8 cellular contexts compared by ENCODE assay signal in genomic region chr9:130042931-130043653, GRCh38. TPM values are rescaled to one million over a fixed set of nuclear protein-coding genes. Genes with fewer than 3 reads are reported as not detected.
A peak's percentile ranks its signal among the peaks of the same experiment; 100 is the strongest.
DNase-seq lines count a peak whose midpoint lies in the region; ATAC-seq and TF ChIP-seq lines count a peak whose summit lies in the region.

Gene FNBP1, minus strand, starts transcription at chr9:130043189. Its CDS starts 214 bp downstream, at chr9:130042975.

- H3K27me3 Mint-ChIP-seq in activated CD4-positive, alpha-beta T cell treated with anti-CD3 and anti-CD28 coated beads, Interleukin-2, amount 10 ng/mL, durations not matched to agents 7 days and 5 days: no peaks in the 10 kb centered on the region

- no peak for TF ChIP-seq CTCF in colonic mucosa (IDR thresholded peaks at IDR 0.05)

- H3K9me3 Mint-ChIP-seq in activated CD4-positive, alpha-beta T cell treated with anti-CD3 and anti-CD28 coated beads, Interleukin-2, amount 10 ng/mL, durations not matched to agents 7 days and 5 days: no peaks in the 10 kb centered on the region

- peak within 1 kb of the TSS; percentile 84 for H3K27ac ChIP-seq in colonic mucosa

- H3K4me3 ChIP-seq in colonic mucosa: peak within 1 kb of the TSS; percentile 89

- peaks cover 46% of the 10 kb centered on the region for H3K4me1 Mint-ChIP-seq in activated CD4-positive, alpha-beta T cell treated with anti-CD3 and anti-CD28 coated beads, Interleukin-2, amount 10 ng/mL, durations not matched to agents 7 days and 5 days

- POLR2A ChIA-PET in activated CD4-positive, alpha-beta T cell treated with anti-CD3 and anti-CD28 coated beads, Interleukin-2, amount 10 ng/mL, durations not matched to agents 7 days and 5 days (lab: Charles Lee): interaction anchor here (0.7 kb wide), 1 partner anchor 148 kb away, joined by 3 read pairs; no protein-coding TSS in a partner anchor

- H3K4me3 Mint-ChIP-seq in activated CD4-positive, alpha-beta T cell treated with anti-CD3 and anti-CD28 coated beads, Interleukin-2, amount 10 ng/mL, durations not matched to agents 7 days and 5 days: peak within 1 kb of the TSS; percentile 98

- H3K9me3 ChIP-seq in colonic mucosa: no peaks in the 10 kb centered on the region

- intact Hi-C loops in colonic mucosa (cut with DNase I): loop anchor here (5.0 kb wide), 1 partner anchor 156 kb away; no protein-coding TSS in a partner anchor
- intact Hi-C loops in left colon (cut with DNase I, micrococcal nuclease): loop anchor here in 1 of 2 donors (10.0 kb wide), 1 partner anchor 78 kb away; no protein-coding TSS in a partner anchor

- peaks cover 23% of the 10 kb centered on the region for H3K36me3 Mint-ChIP-seq in activated CD4-positive, alpha-beta T cell treated with anti-CD3 and anti-CD28 coated beads, Interleukin-2, amount 10 ng/mL, durations not matched to agents 7 days and 5 days (ENCODE audit: low read depth)

- ATAC-seq in HG02678 (IDR thresholded peaks at IDR 0.05; ENCODE audit: unreplicated experiment) (peak; percentile 40), left colon (peak; percentile 88), GM18873 (IDR thresholded peaks at IDR 0.05; ENCODE audit: low FRiP score, unreplicated experiment) (no peak)

- H3K27ac Mint-ChIP-seq in activated CD4-positive, alpha-beta T cell treated with anti-CD3 and anti-CD28 coated beads, Interleukin-2, amount 10 ng/mL, durations not matched to agents 7 days and 5 days: peak within 1 kb of the TSS; percentile 98

- peak within 1 kb of the TSS; percentile 84 to 92 for H3K9ac ChIP-seq in colonic mucosa (ENCODE audit: low read depth in 2 of 2, low read length in 2 of 2)

- CTCF ChIA-PET in activated CD4-positive, alpha-beta T cell treated with anti-CD3 and anti-CD28 coated beads, Interleukin-2, amount 10 ng/mL, durations not matched to agents 7 days and 5 days (lab: Charles Lee): interaction anchor here (0.5 to 1.6 kb wide), 9 partner anchors 14 to 297 kb away, joined by 3 to 6 read pairs (median 3); no protein-coding TSS in a partner anchor

- H3K4me1 ChIP-seq in colonic mucosa: peaks cover 6% of the 10 kb centered on the region

- peak; percentile 70 for DNase-seq in GDM1 (lab: John Stamatoyannopoulos, UW)
- DNase-seq in NCI-H226: peak; percentile 61
- peak; percentile 81 for DNase-seq in activated CD4-positive, alpha-beta T cell treated with anti-CD3 and anti-CD28 coated beads, Interleukin-2, amount 10 ng/mL, durations not matched to agents 7 days and 5 days
- peak; percentile 80 for DNase-seq in colonic mucosa
- peak; percentile 79 to 85 for DNase-seq in left colon
- peak; percentile 57 to 78 (median 63) for DNase-seq in stimulated activated CD4-positive, alpha-beta T cell treated with anti-CD3 and anti-CD28 coated beads, Interleukin-1b, Interleukin-23, amount 100 ng/mL, for 24 hours (ENCODE audit: low read depth in 4 of 4, low spot score in 1 of 4)

- H3K36me3 ChIP-seq in colonic mucosa: no peaks in the 10 kb centered on the region

- no peaks in the 10 kb centered on the region for H3K27me3 ChIP-seq in colonic mucosa

RNA-seq across cellular contexts. Expression of gene FNBP1, which starts in this region (rescaled TPM):
- total RNA-seq in activated CD4-positive, alpha-beta T cell treated with anti-CD3 and anti-CD28 coated beads, Interleukin-2, amount 10 ng/mL, durations not matched to agents 7 days and 5 days: 100 to 1,000 TPM; 206 to 247 TPM
- total RNA-seq in colonic mucosa (10 to 100 TPM; 24.7 to 55.5 TPM), left colon (10 to 100 TPM; 27.2 to 53.0 TPM)
